Comparison of ENCODE assay signal across 20 cellular contexts in genomic region chr13:90008707-90009149, GRCh38.
DNase-seq lines count a peak whose midpoint lies in the region; ATAC-seq, FAIRE-seq and TF ChIP-seq lines count a peak whose summit lies in the region.
"Had no signal": no experiment of that assay in that cellular context is flagged by ENCODE, and none has a peak within 500 bp of the region (broad histone marks: within the 10 kb centered on the region; RNA-seq: fewer than 3 reads in every experiment).

No MANE protein-coding gene starts in this region.

- H3K27me3 Mint-ChIP-seq in Calu3 (ENCODE audit: unreplicated experiment) (no peaks in the 10 kb centered on the region), nephron progenitor cell (ENCODE audit: low read depth, poor library complexity) (no peaks in the 10 kb centered on the region)

- TF ChIP-seq POLR2A in A549 (IDR thresholded peaks at IDR 0.05; ENCODE audit: low read length) (no peak), GM12878 (IDR thresholded peaks at IDR 0.05; ENCODE audit: low read depth, low read length) (no peak)

- H3K9me3 Mint-ChIP-seq in Calu3 (ENCODE audit: low read depth, unreplicated experiment) (no peaks in the 10 kb centered on the region), nephron progenitor cell (no peaks in the 10 kb centered on the region)

- DNase-seq in A549 (ENCODE audit: low read depth in 1 of 2, low spot score in 1 of 2), result no peak
- no peak for DNase-seq in GM12878 (ENCODE audit: low read depth, low spot score)
- DNase-seq in islet precursor cell, result peak; percentile 46
- DNase-seq in Calu3, result no peak
- no peak for DNase-seq in stimulated activated CD4-positive, alpha-beta T cell treated with anti-CD3 and anti-CD28 coated beads, Interleukin-1b, Interleukin-23, amount 100 ng/mL, for 48 hours
- DNase-seq in nephron progenitor cell, result no peak
- DNase-seq: Karpas-422, NCI-H1417, NCI-H2029, NCI-H2171 treated with DMSO at 0.1 percent for 48 hours, NCI-H774 had no signal

- no peaks in the 10 kb centered on the region for H3K4me1 Mint-ChIP-seq in Calu3 (ENCODE audit: low read depth, unreplicated experiment)
- no peaks in the 10 kb centered on the region for H3K4me1 Mint-ChIP-seq in nephron progenitor cell

- ATAC-seq in A549 (no peak), GM12878 (peak; percentile 51), HG03139 (IDR thresholded peaks at IDR 0.05; ENCODE audit: unreplicated experiment) (no peak)
- ATAC-seq: HCT116, HepG2 had no signal

- H3K27me3 ChIP-seq in HUES6 (ENCODE audit: control insufficient read depth, insufficient read depth, low read length), result no peaks in the 10 kb centered on the region
- no peaks in the 10 kb centered on the region for H3K27me3 ChIP-seq in GM12878 (replicated peaks in 1 of 2; ENCODE audit: control insufficient read depth in 2 of 2, insufficient read depth in 2 of 2, low read length in 1 of 2)
- H3K27me3 ChIP-seq: BLaER1 treated with 17β-estradiol and CSF1 and Interleukin-3, amounts not matched to agents 10 nM and 100 nM; SJSA1 had no signal

- no peak overlapping the region for H2AFZ ChIP-seq in GM12878 (ENCODE audit: control insufficient read depth, low read depth, low read length)

- H4K20me1 ChIP-seq in GM12878 (ENCODE audit: control insufficient read depth, insufficient read depth), result no peaks in the 10 kb centered on the region
- H4K20me1 ChIP-seq: BLaER1 treated with 17β-estradiol and CSF1 and Interleukin-3, amounts not matched to agents 10 nM and 100 nM had no signal

- RAD21 ChIA-PET in GM12878 (lab: Charles Lee; ENCODE audit: unreplicated experiment), result no interaction called here

- 81% methylated on average over 7 of the region's 7 CpGs for WGBS in A549 (ENCODE audit: missing lambda C conversion rate)
- 40% methylated on average over 7 of the region's 7 CpGs for WGBS in GM12878 (ENCODE audit: insufficient coverage, insufficient replicate concordance, low lambda C conversion rate, missing lambda C conversion rate)

- H3K4me2 ChIP-seq in A549, result peak overlapping the region; percentile 51
- H3K4me2 ChIP-seq in GM12878 (ENCODE audit: control insufficient read depth, insufficient read depth), result no peak overlapping the region

- in situ Hi-C loops in GM12878 (cut with MboI), result no loop called here

- H3K4me3 ChIP-seq in A549, result no peak overlapping the region
- H3K4me3 ChIP-seq in HUES6 (ENCODE audit: low read depth, low read length), result 0 out of 2 replicates have a peak overlapping the region, but pooled peaks have one; percentile 4
- no peak overlapping the region for H3K4me3 ChIP-seq in GM12878
- H3K4me3 ChIP-seq: BLaER1 treated with 17β-estradiol and CSF1 and Interleukin-3, amounts not matched to agents 10 nM and 100 nM; SJSA1 had no signal

- FAIRE-seq in A549 (lab: Jason Lieb, UNC) (no peak), GM12878 (lab: Jason Lieb, UNC) (no peak)
- FAIRE-seq: GM18507, HepG2 had no signal

- SMC1A ChIA-PET in GM12878 (lab: Charles Lee; ENCODE audit: uncharacterized antibody, unreplicated experiment), result interaction anchor here (2.8 kb wide), 1 partner anchor 13 kb away, joined by 8 read pairs; no protein-coding TSS in a partner anchor

- BruUV-seq in GM12878 (replicated peaks; lab: Mats Ljungman, UMichigan) (no TSS peak), Calu3 (replicated peaks; lab: Mats Ljungman, UMichigan) (no TSS peak)

- no peak overlapping the region for H3K4me3 Mint-ChIP-seq in Calu3 (ENCODE audit: low read depth, unreplicated experiment)
- no peak overlapping the region for H3K4me3 Mint-ChIP-seq in nephron progenitor cell

- no peak overlapping the region for H3K27ac Mint-ChIP-seq in Calu3 (ENCODE audit: unreplicated experiment)
- no peak overlapping the region for H3K27ac Mint-ChIP-seq in nephron progenitor cell

- TF ChIP-seq CTCF in A549 (IDR thresholded peaks at IDR 0.05), result no peak
- TF ChIP-seq CTCF in GM12878 (IDR thresholded peaks at IDR 0.05 in 2 of 3, conservative IDR thresholded peaks at IDR 0.05 in 1 of 3; ENCODE audit: control insufficient read depth in 2 of 3, extremely low read depth in 1 of 3, insufficient read depth in 1 of 3, low read depth in 3 of 3, low read length in 3 of 3), result no peak
- TF ChIP-seq CTCF in Calu3 (IDR thresholded peaks at IDR 0.05; ENCODE audit: unreplicated experiment), result no peak
- no peak for TF ChIP-seq CTCF in nephron progenitor cell (IDR thresholded peaks at IDR 0.05)

- intact Hi-C loops in GM12878 (cut with micrococcal nuclease; ENCODE audit: unreplicated experiment), result no loop called here
- intact Hi-C loops in Calu3 (cut with micrococcal nuclease; ENCODE audit: unreplicated experiment), result no loop called here

- H3K4me1 ChIP-seq in A549 (no peaks in the 10 kb centered on the region), HUES6 (ENCODE audit: control insufficient read depth, insufficient read depth, low read length) (peaks cover 11% of the 10 kb centered on the region; the same call in 1 of the 2 replicates), GM12878 (ENCODE audit: control insufficient read depth, insufficient read depth, low read length) (no peaks in the 10 kb centered on the region)
- H3K4me1 ChIP-seq: SJSA1 had no signal

- no peak overlapping the region for H3K9ac ChIP-seq in HUES6 (ENCODE audit: low read length)
- no peak overlapping the region for H3K9ac ChIP-seq in GM12878 (ENCODE audit: control insufficient read depth, insufficient read depth, low read length)
- H3K9ac ChIP-seq: BLaER1 treated with 17β-estradiol and CSF1 and Interleukin-3, amounts not matched to agents 10 nM and 100 nM had no signal

- H3K27ac ChIP-seq in A549, result no peak overlapping the region
- H3K27ac ChIP-seq in HUES6 (ENCODE audit: low read depth, low read length), result no peak overlapping the region
- no peak overlapping the region for H3K27ac ChIP-seq in GM12878 (ENCODE audit: control insufficient read depth, insufficient read depth)
- H3K27ac ChIP-seq: 22Rv1; BLaER1 treated with 17β-estradiol and CSF1 and Interleukin-3, amounts not matched to agents 10 nM and 100 nM; HL-60; SJSA1 had no signal

- TF ChIP-seq RAD21 in A549 (conservative IDR thresholded peaks at IDR 0.05 in 1 of 2, IDR thresholded peaks at IDR 0.05 in 1 of 2) (no peak), GM12878 (IDR thresholded peaks at IDR 0.05; ENCODE audit: insufficient read depth, low read depth, low read length) (no peak)

- no peaks in the 10 kb centered on the region for H3K79me2 ChIP-seq in GM12878 (ENCODE audit: control insufficient read depth, insufficient read depth, low read length)

- POLR2A ChIA-PET in A549 (lab: Yijun Ruan, JAX) (no interaction called here), GM12878 (lab: Charles Lee) (no interaction called here)

- TF ChIP-seq EP300 in A549 (IDR thresholded peaks at IDR 0.05) (no peak), GM12878 (IDR thresholded peaks at IDR 0.05; ENCODE audit: borderline replicate concordance in 1 of 2, control insufficient read depth in 1 of 2, low read depth in 2 of 2, low read length in 2 of 2) (no peak)

- H3K36me3 ChIP-seq in HUES6 (ENCODE audit: control insufficient read depth, insufficient read depth, low read length) (no peaks in the 10 kb centered on the region), GM12878 (ENCODE audit: control insufficient read depth in 2 of 2, insufficient read depth in 2 of 2, low read length in 1 of 2) (no peaks in the 10 kb centered on the region)
- H3K36me3 ChIP-seq: BLaER1 treated with 17β-estradiol and CSF1 and Interleukin-3, amounts not matched to agents 10 nM and 100 nM; SJSA1 had no signal

- CTCF ChIA-PET in A549 (lab: Yijun Ruan, JAX) (no interaction called here), GM12878 (lab: Yijun Ruan, JAX) (no interaction called here), Calu3 (lab: Charles Lee) (no interaction called here)

- no peaks in the 10 kb centered on the region for H3K36me3 Mint-ChIP-seq in Calu3 (ENCODE audit: insufficient read depth, unreplicated experiment)
- H3K36me3 Mint-ChIP-seq in nephron progenitor cell (ENCODE audit: low read depth), result no peaks in the 10 kb centered on the region

- no peaks in the 10 kb centered on the region for H3K9me3 ChIP-seq in A549
- no peaks in the 10 kb centered on the region for H3K9me3 ChIP-seq in HUES6 (ENCODE audit: control insufficient read depth, insufficient read depth, low read depth, low read length)
- H3K9me3 ChIP-seq in GM12878 (replicated peaks; ENCODE audit: control insufficient read depth, insufficient read depth, low read length), result no peaks in the 10 kb centered on the region
- H3K9me3 ChIP-seq: BLaER1 treated with 17β-estradiol and CSF1 and Interleukin-3, amounts not matched to agents 10 nM and 100 nM; SJSA1 had no signal

TF ChIP-seq in A549, 52 proteins besides CTCF, POLR2A, EP300 and RAD21:
- TF ChIP-seq ESRRA (IDR thresholded peaks at IDR 0.05; ENCODE audit: borderline replicate concordance, low read length) (no peak), RNF2 (IDR thresholded peaks at IDR 0.05; ENCODE audit: borderline replicate concordance, low read depth) (no peak), SMC3 (IDR thresholded peaks at IDR 0.05) (no peak), MYC (IDR thresholded peaks at IDR 0.05; ENCODE audit: borderline replicate concordance, low read length) (no peak), HOXA7 (CRISPR knock-in tag; IDR thresholded peaks at IDR 0.05) (no peak), GATA3 (IDR thresholded peaks at IDR 0.05; ENCODE audit: borderline replicate concordance) (no peak), CBX2 (IDR thresholded peaks at IDR 0.05; ENCODE audit: borderline replicate concordance, low read depth) (no peak)

TF ChIP-seq in GM12878, 131 proteins besides CTCF, POLR2A, EP300 and RAD21:
- no peak for TF ChIP-seq KDM1A (IDR thresholded peaks at IDR 0.05; ENCODE audit: borderline replicate concordance)
- TF ChIP-seq, protein P1, sequence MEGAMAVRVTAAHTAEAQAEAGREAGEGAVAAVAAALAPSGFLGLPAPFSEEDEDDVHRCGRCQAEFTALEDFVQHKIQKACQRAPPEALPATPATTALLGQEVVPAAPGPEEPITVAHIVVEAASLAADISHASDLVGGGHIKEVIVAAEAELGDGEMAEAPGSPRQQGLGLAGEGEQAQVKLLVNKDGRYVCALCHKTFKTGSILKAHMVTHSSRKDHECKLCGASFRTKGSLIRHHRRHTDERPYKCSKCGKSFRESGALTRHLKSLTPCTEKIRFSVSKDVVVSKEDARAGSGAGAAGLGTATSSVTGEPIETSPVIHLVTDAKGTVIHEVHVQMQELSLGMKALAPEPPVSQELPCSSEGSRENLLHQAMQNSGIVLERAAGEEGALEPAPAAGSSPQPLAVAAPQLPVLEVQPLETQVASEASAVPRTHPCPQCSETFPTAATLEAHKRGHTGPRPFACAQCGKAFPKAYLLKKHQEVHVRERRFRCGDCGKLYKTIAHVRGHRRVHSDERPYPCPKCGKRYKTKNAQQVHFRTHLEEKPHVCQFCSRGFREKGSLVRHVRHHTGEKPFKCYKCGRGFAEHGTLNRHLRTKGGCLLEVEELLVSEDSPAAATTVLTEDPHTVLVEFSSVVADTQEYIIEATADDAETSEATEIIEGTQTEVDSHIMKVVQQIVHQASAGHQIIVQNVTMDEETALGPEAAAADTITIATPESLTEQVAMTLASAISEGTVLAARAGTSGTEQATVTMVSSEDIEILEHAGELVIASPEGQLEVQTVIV (IDR thresholded peaks at IDR 0.05; ENCODE audit: borderline replicate concordance, partially characterized antibody), result no peak
- no peak for TF ChIP-seq RBBP5 (conservative IDR thresholded peaks at IDR 0.05)
